Comparison of ENCODE assay signal across 9 cellular contexts in the genomic region with DNA sequence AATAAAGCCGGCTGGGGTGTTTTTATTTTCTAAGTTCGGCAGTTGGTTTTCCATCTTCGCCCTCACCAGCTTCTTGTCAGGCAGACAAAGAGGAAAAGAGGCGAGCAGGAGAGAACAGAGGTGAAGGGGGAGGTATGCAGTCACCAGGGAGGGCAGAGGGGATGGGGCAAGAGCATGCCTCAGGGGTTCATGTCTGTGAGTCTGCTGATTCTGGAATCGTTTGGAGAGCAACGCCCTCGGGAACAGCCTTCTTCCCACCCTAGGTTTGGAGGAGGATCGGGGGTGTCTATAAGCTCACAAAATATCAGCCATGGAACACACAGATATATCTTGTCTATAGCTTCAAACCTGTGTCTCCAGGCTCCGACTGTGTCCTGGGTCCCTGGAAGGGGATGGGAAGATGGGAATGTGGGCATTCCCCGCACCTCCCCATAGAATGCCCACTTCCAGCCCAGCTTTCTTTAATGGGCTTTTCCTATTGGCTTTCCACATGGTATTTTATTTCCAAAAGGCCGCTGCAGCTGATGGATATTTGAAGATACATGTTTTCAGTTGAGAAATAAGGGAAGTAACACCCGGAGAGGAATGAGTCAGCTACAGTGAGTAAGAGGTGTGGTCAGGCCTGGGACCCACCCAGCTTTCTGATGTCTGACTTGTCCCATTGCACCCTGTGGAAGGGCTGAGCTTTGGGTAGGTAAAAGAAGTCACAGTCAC.
DNase-seq lines count a peak whose midpoint lies in the region; ATAC-seq and TF ChIP-seq lines count a peak whose summit lies in the region.
"Had no signal": no experiment of that assay in that cellular context is flagged by ENCODE, and none has a peak within 500 bp of the region (broad histone marks: within the 10 kb centered on the region; RNA-seq: fewer than 3 reads in every experiment).

No MANE protein-coding gene starts in this region.

- intact Hi-C loops in Right ventricle myocardium superior (cut with DNase I) (no loop called here), cardiac septum (cut with DNase I) (no loop called here), left ventricle myocardium superior (cut with micrococcal nuclease) (no loop called here), upper lobe of right lung (cut with DNase I) (no loop called here)
- intact Hi-C loops in activated T-helper 1 cell treated with anti-CD3 and anti-CD28 coated beads, Interleukin-12 subunit alpha, Interleukin-12 subunit beta, Interleukin-2, Interleukin-4 antibody, amounts not matched to agents 30 ng/mL and 10 ng/mL and 1 ng/mL, durations not matched to agents 14 hours and 24 hours and 36 hours (cut with micrococcal nuclease), result no loop called here

- H3K27ac ChIP-seq in upper lobe of right lung, result no peak overlapping the region

- no peaks in the 10 kb centered on the region for H3K36me3 ChIP-seq in upper lobe of right lung

- H3K9me3 ChIP-seq in upper lobe of right lung, result no peaks in the 10 kb centered on the region

- TF ChIP-seq CTCF in upper lobe of right lung (IDR thresholded peaks at IDR 0.05), result no peak

- DNase-seq in Right ventricle myocardium superior (peak; percentile 57), cardiac septum (ENCODE audit: low spot score) (no peak), T1000 (lab: John Stamatoyannopoulos, UW) (peak; percentile 42), left ventricle myocardium superior (peak; percentile 39), upper lobe of right lung (no peak), D341Med (ENCODE audit: low spot score) (no peak)
- no peak for DNase-seq in activated T-helper 1 cell treated with anti-CD3 and anti-CD28 coated beads, Interleukin-12 subunit alpha, Interleukin-12 subunit beta, Interleukin-2, Interleukin-4 antibody, amounts not matched to agents 30 ng/mL and 10 ng/mL and 1 ng/mL, durations not matched to agents 14 hours and 24 hours and 36 hours (ENCODE audit: low spot score)

- peaks cover 16% of the 10 kb centered on the region for H3K4me1 Mint-ChIP-seq in activated T-helper 1 cell treated with anti-CD3 and anti-CD28 coated beads, Interleukin-12 subunit alpha, Interleukin-12 subunit beta, Interleukin-2, Interleukin-4 antibody, amounts not matched to agents 30 ng/mL and 10 ng/mL and 1 ng/mL, durations not matched to agents 14 hours and 24 hours and 36 hours (ENCODE audit: low read depth)
- H3K4me1 Mint-ChIP-seq: T-cell had no signal

- no peaks in the 10 kb centered on the region for H3K4me1 ChIP-seq in upper lobe of right lung

- no peak overlapping the region for H3K4me3 ChIP-seq in upper lobe of right lung

- no peak overlapping the region for H3K27ac Mint-ChIP-seq in activated T-helper 1 cell treated with anti-CD3 and anti-CD28 coated beads, Interleukin-12 subunit alpha, Interleukin-12 subunit beta, Interleukin-2, Interleukin-4 antibody, amounts not matched to agents 30 ng/mL and 10 ng/mL and 1 ng/mL, durations not matched to agents 14 hours and 24 hours and 36 hours
- H3K27ac Mint-ChIP-seq: T-cell had no signal

- peaks cover 4% of the 10 kb centered on the region for H3K27me3 Mint-ChIP-seq in activated T-helper 1 cell treated with anti-CD3 and anti-CD28 coated beads, Interleukin-12 subunit alpha, Interleukin-12 subunit beta, Interleukin-2, Interleukin-4 antibody, amounts not matched to agents 30 ng/mL and 10 ng/mL and 1 ng/mL, durations not matched to agents 14 hours and 24 hours and 36 hours (ENCODE audit: insufficient read depth)

- H3K27me3 ChIP-seq in upper lobe of right lung, result peaks cover 7% of the 10 kb centered on the region

- H3K36me3 Mint-ChIP-seq in activated T-helper 1 cell treated with anti-CD3 and anti-CD28 coated beads, Interleukin-12 subunit alpha, Interleukin-12 subunit beta, Interleukin-2, Interleukin-4 antibody, amounts not matched to agents 30 ng/mL and 10 ng/mL and 1 ng/mL, durations not matched to agents 14 hours and 24 hours and 36 hours (ENCODE audit: low read depth), result no peaks in the 10 kb centered on the region
- H3K36me3 Mint-ChIP-seq: T-cell had no signal

- H3K9me3 Mint-ChIP-seq in activated T-helper 1 cell treated with anti-CD3 and anti-CD28 coated beads, Interleukin-12 subunit alpha, Interleukin-12 subunit beta, Interleukin-2, Interleukin-4 antibody, amounts not matched to agents 30 ng/mL and 10 ng/mL and 1 ng/mL, durations not matched to agents 14 hours and 24 hours and 36 hours, result peaks cover 4% of the 10 kb centered on the region

- ATAC-seq in Right ventricle myocardium superior (ENCODE audit: poor library complexity), result peak; percentile 77
- ATAC-seq in left ventricle myocardium superior, result peak; percentile 78
- ATAC-seq in upper lobe of right lung, result peak; percentile 83
- ATAC-seq in HG03196 (IDR thresholded peaks at IDR 0.05; ENCODE audit: unreplicated experiment), result no peak
- ATAC-seq: T-cell had no signal

- no peak overlapping the region for H3K4me3 Mint-ChIP-seq in activated T-helper 1 cell treated with anti-CD3 and anti-CD28 coated beads, Interleukin-12 subunit alpha, Interleukin-12 subunit beta, Interleukin-2, Interleukin-4 antibody, amounts not matched to agents 30 ng/mL and 10 ng/mL and 1 ng/mL, durations not matched to agents 14 hours and 24 hours and 36 hours
- H3K4me3 Mint-ChIP-seq: T-cell had no signal

Comparison
In these comparisons a context has a peak if more than half of its experiments do, and no peak if none do; other contexts are left out.
1. DNase-seq: peak in Right ventricle myocardium superior (single experiment), T1000 (single experiment) and left ventricle myocardium superior (single experiment); none in cardiac septum (single experiment), upper lobe of right lung (single experiment), D341Med (single experiment) and activated T-helper 1 cell treated with anti-CD3 and anti-CD28 coated beads, Interleukin-12 subunit alpha, Interleukin-12 subunit beta, Interleukin-2, Interleukin-4 antibody, amounts not matched to agents 30 ng/mL and 10 ng/mL and 1 ng/mL, durations not matched to agents 14 hours and 24 hours and 36 hours (single experiment).